ENCODE assay signal across 8 cellular contexts in the genomic region with DNA sequence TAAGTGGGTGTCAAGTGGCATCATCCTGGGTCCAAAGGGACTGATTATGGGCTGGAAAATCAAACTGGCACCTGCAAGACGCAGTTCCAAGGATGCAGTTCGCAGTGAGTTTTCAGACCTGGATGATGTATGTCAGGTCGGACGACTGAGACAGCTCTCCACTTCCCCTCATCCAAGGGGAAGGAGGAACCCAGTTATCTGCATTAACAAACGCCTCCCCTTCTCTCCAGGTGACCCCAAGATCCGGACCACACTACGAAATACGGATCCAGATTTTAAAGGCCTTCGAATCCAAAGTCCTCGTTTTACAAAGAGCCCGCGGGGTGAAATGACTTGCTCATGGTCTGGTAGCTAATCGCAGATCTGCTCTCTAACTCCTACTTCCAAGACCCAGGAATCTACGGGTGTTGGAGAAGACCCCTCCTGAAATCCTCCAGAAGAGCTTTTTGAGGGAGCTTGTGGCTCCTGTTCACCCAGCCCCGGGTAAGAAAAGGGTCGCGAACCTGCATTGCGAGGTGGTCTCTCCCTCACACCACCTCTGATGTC. TPM values are rescaled to one million over a fixed set of nuclear protein-coding genes. Genes with fewer than 3 reads are reported as not detected.
DNase-seq lines count a peak whose midpoint lies in the region; ATAC-seq and TF ChIP-seq lines count a peak whose summit lies in the region.

No MANE protein-coding gene starts in this region.

- H3K27ac Mint-ChIP-seq in activated naive CD4-positive, alpha-beta T cell treated with anti-CD3 and anti-CD28 coated beads, Interleukin-2, amount 10 ng/mL, durations not matched to agents 7 days and 5 days = peak overlapping the region; percentile 96

- peaks cover 39% of the 10 kb centered on the region for H3K4me1 Mint-ChIP-seq in activated naive CD4-positive, alpha-beta T cell treated with anti-CD3 and anti-CD28 coated beads, Interleukin-2, amount 10 ng/mL, durations not matched to agents 7 days and 5 days

- peaks cover 21% of the 10 kb centered on the region for H3K36me3 Mint-ChIP-seq in activated naive CD4-positive, alpha-beta T cell treated with anti-CD3 and anti-CD28 coated beads, Interleukin-2, amount 10 ng/mL, durations not matched to agents 7 days and 5 days

- intact Hi-C loops in tibial artery (cut with DNase I; ENCODE audit: low total_unique reads) = loop anchor here (10.0 kb wide), 1 partner anchor 52 kb away; no protein-coding TSS in a partner anchor

- ATAC-seq in left lobe of liver = peak; percentile 0

- H3K4me1 ChIP-seq in adipocyte (ENCODE audit: control insufficient read depth, insufficient read depth, low read length) (peaks cover 13% of the 10 kb centered on the region), tibial artery (peaks cover 0 to 24% (median 6%) of the 10 kb centered on the region in 4 donors)

- H3K9me3 ChIP-seq in adipocyte (ENCODE audit: control insufficient read depth, low read length) (no peaks in the 10 kb centered on the region), tibial artery (no peaks in the 10 kb centered on the region)

- CTCF ChIA-PET in activated naive CD4-positive, alpha-beta T cell treated with anti-CD3 and anti-CD28 coated beads, Interleukin-2, amount 10 ng/mL, durations not matched to agents 7 days and 5 days (lab: Charles Lee) = interaction anchor here (1.2 to 2.0 kb wide), 6 partner anchors 16 to 452 kb away, joined by 3 to 5 read pairs (median 3); no protein-coding TSS in a partner anchor

- H3K4me3 ChIP-seq in LNCaP clone FGC (ENCODE audit: low read depth, low read length) = peak overlapping the region; percentile 73
- peak overlapping the region; percentile 87 for H3K4me3 ChIP-seq in adipocyte (ENCODE audit: low read length)
- H3K4me3 ChIP-seq in tibial artery = peak overlapping the region; percentile 83 to 99

- H3K4me3 Mint-ChIP-seq in activated naive CD4-positive, alpha-beta T cell treated with anti-CD3 and anti-CD28 coated beads, Interleukin-2, amount 10 ng/mL, durations not matched to agents 7 days and 5 days = peak overlapping the region; percentile 98

- H3K27me3 ChIP-seq in adipocyte (replicated peaks; ENCODE audit: control insufficient read depth, insufficient read depth, low read length) = no peaks in the 10 kb centered on the region
- no peaks in the 10 kb centered on the region for H3K27me3 ChIP-seq in tibial artery

- H3K27me3 Mint-ChIP-seq in activated naive CD4-positive, alpha-beta T cell treated with anti-CD3 and anti-CD28 coated beads, Interleukin-2, amount 10 ng/mL, durations not matched to agents 7 days and 5 days = no peaks in the 10 kb centered on the region

- H3K36me3 ChIP-seq in adipocyte (ENCODE audit: control insufficient read depth, insufficient read depth, low read length, severe bottlenecking) (no peaks in the 10 kb centered on the region), tibial artery (peaks cover 0 to 8% (median 0%) of the 10 kb centered on the region in 3 donors)

- no peaks in the 10 kb centered on the region for H3K9me3 Mint-ChIP-seq in activated naive CD4-positive, alpha-beta T cell treated with anti-CD3 and anti-CD28 coated beads, Interleukin-2, amount 10 ng/mL, durations not matched to agents 7 days and 5 days

- TF ChIP-seq CTCF in LNCaP clone FGC (IDR thresholded peaks at IDR 0.05; ENCODE audit: control insufficient read depth, extremely low read depth, insufficient read depth) = no peak
- no peak for TF ChIP-seq CTCF in tibial artery (IDR thresholded peaks at IDR 0.05)

- peak overlapping the region; percentile 82 to 98 for H3K27ac ChIP-seq in tibial artery

- DNase-seq in activated naive CD4-positive, alpha-beta T cell treated with anti-CD3 and anti-CD28 coated beads, Interleukin-2, amount 10 ng/mL, durations not matched to agents 7 days and 5 days = no peak
- no peak for DNase-seq in activated naive CD4-positive, alpha-beta T cell treated with anti-CD3 and anti-CD28 coated beads, Interleukin-2, amount 50 U/mL, for 16 hours
- no peak for DNase-seq in LNCaP clone FGC (ENCODE audit: low read depth)
- DNase-seq in adipocyte (ENCODE audit: low read depth) = peak; percentile 39
- DNase-seq in left lobe of liver (ENCODE audit: low spot score) = no peak
- no peak for DNase-seq in tibial artery
- DNase-seq in 8988T = no peak
- no peak for DNase-seq in epidermal melanocyte (ENCODE audit: insufficient read length, low spot score)

- H3K9ac ChIP-seq in adipocyte (ENCODE audit: low read length) = peak overlapping the region; percentile 82

RNA-seq across cellular contexts. Expression of gene SYNE2, which starts 0.5 kb away (rescaled TPM):
- 46.8 TPM for total RNA-seq in left lobe of liver
